In the genomic region with DNA sequence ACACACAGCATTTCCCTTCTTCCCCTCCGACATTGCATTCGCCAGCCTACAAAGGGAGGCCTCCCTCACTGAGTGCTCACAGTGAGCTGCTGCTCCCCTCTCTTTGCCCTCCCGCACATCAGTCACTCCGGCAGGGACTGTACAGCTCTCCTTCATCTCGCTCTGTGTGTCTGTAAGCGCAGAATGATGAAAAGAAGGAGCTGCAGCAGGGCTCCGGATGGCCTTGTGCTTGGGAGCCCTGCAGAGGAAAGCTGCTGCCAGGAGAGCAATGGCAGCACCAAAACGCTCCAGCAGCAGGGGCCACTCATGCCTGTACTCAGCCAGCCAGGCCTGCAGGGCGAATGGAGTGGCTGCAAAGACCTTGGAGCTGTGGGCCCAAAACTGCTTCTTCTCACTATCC, we compare ENCODE assay signal across 2 cellular contexts.
TF ChIP-seq lines count a peak whose summit lies in the region.

No MANE protein-coding gene starts in this region.

TF ChIP-seq in H1, 55 proteins besides CTCF, POLR2A, EP300 and RAD21:
- TF ChIP-seq KDM1A (IDR thresholded peaks at IDR 0.05; ENCODE audit: borderline replicate concordance, low read length), result no peak
- no peak for TF ChIP-seq EZH2 (IDR thresholded peaks at IDR 0.05; ENCODE audit: low read depth, low read length, severe bottlenecking)
- no peak for TF ChIP-seq EGR1 (IDR thresholded peaks at IDR 0.05; ENCODE audit: borderline replicate concordance, low read depth, low read length)
- TF ChIP-seq ASH2L (IDR thresholded peaks at IDR 0.05; ENCODE audit: low read length), result peak; percentile 36
- TF ChIP-seq POU5F1 (IDR thresholded peaks at IDR 0.05; ENCODE audit: low read depth, low read length), result no peak
- TF ChIP-seq, protein P1, sequence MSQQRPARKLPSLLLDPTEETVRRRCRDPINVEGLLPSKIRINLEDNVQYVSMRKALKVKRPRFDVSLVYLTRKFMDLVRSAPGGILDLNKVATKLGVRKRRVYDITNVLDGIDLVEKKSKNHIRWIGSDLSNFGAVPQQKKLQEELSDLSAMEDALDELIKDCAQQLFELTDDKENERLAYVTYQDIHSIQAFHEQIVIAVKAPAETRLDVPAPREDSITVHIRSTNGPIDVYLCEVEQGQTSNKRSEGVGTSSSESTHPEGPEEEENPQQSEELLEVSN (IDR thresholded peaks at IDR 0.05), result no peak
TF ChIP-seq in H1: peak in this region for 1.

TF ChIP-seq in neural cell, 6 proteins besides CTCF, POLR2A, EP300 and RAD21:
- TF ChIP-seq POLR2AphosphoS5 (IDR thresholded peaks at IDR 0.05) (peak; percentile 20), SMC3 (conservative IDR thresholded peaks at IDR 0.05; ENCODE audit: poor library complexity) (peak; percentile 23), EZH2 (IDR thresholded peaks at IDR 0.05; ENCODE audit: borderline replicate concordance, insufficient read depth, low read length, poor library complexity, severe bottlenecking) (no peak)
